15 cellular contexts compared by ENCODE assay signal in genomic region chr11:79226136-79226535, GRCh38.
DNase-seq lines count a peak whose midpoint lies in the region; ATAC-seq and TF ChIP-seq lines count a peak whose summit lies in the region.
"Had no signal": no experiment of that assay in that cellular context is flagged by ENCODE, and none has a peak within 500 bp of the region (broad histone marks: within the 10 kb centered on the region; RNA-seq: fewer than 3 reads in every experiment).

No MANE protein-coding gene starts in this region.

- DNase-seq in islet precursor cell (peak; percentile 32), neural progenitor cell (ENCODE audit: low spot score) (no peak), type B pancreatic cell (ENCODE audit: extremely low spot score, unreplicated experiment) (no peak), NCI-H2107 (lab: John Stamatoyannopoulos, UW) (no peak)
- DNase-seq: Calu3; CD8-positive, alpha-beta T cell; DMS79 treated with DMSO at 0.1 percent for 48 hours; GF-D8; GM23248 had no signal

- H4K20me1 ChIP-seq in neural progenitor cell (ENCODE audit: low read depth): no peaks in the 10 kb centered on the region
- H4K20me1 ChIP-seq: BLaER1 treated with 17β-estradiol and CSF1 and Interleukin-3, amounts not matched to agents 10 nM and 100 nM had no signal

- H3K9me3 Mint-ChIP-seq in brain (peaks cover 0 to 19% (median 14%) of the 10 kb centered on the region in 5 experiments), neural progenitor cell (peaks cover 9% of the 10 kb centered on the region), type B pancreatic cell (peaks cover 5% of the 10 kb centered on the region)
- H3K9me3 Mint-ChIP-seq: CD8-positive, alpha-beta T cell had no signal

- H3K36me3 Mint-ChIP-seq in brain: peaks cover 18% of the 10 kb centered on the region
- peaks cover 9% of the 10 kb centered on the region for H3K36me3 Mint-ChIP-seq in neural progenitor cell
- H3K36me3 Mint-ChIP-seq in type B pancreatic cell: peaks cover 15% of the 10 kb centered on the region
- H3K36me3 Mint-ChIP-seq: CD8-positive, alpha-beta T cell had no signal

- no peaks in the 10 kb centered on the region for H3K79me2 ChIP-seq in neural progenitor cell (ENCODE audit: low read depth)

- no peak overlapping the region for H3K4me2 ChIP-seq in neural progenitor cell
- H3K4me2 ChIP-seq: BLaER1 treated with 17β-estradiol and CSF1 and Interleukin-3, amounts not matched to agents 10 nM and 100 nM had no signal

- H3K9me3 ChIP-seq in neural progenitor cell (ENCODE audit: low read depth): no peaks in the 10 kb centered on the region
- H3K9me3 ChIP-seq: HAP-1 had no signal

- H3K4me1 Mint-ChIP-seq in brain (peaks cover 37% of the 10 kb centered on the region), neural progenitor cell (peaks cover 38% of the 10 kb centered on the region), type B pancreatic cell (ENCODE audit: unreplicated experiment) (peaks cover 29% of the 10 kb centered on the region)
- H3K4me1 Mint-ChIP-seq: B cell had no signal

- no peak overlapping the region for H3K27ac ChIP-seq in neural progenitor cell
- H3K27ac ChIP-seq: BLaER1 treated with 17β-estradiol and CSF1 and Interleukin-3, amounts not matched to agents 10 nM and 100 nM; GM23248 had no signal

- peaks cover 21% of the 10 kb centered on the region for H3K4me1 ChIP-seq in neural progenitor cell
- H3K4me1 ChIP-seq: HAP-1 had no signal

- H3K27ac Mint-ChIP-seq in brain (peak overlapping the region in 3 of 5 experiments; percentile 30 to 52 (median 31)), neural progenitor cell (peak overlapping the region; percentile 81), type B pancreatic cell (peak overlapping the region; percentile 31)
- H3K27ac Mint-ChIP-seq: B cell; CD8-positive, alpha-beta T cell had no signal

- H2AFZ ChIP-seq in neural progenitor cell (replicated peaks): no peak overlapping the region
- H2AFZ ChIP-seq: GM23248 had no signal

- H3K4me3 Mint-ChIP-seq in brain (no peak overlapping the region), neural progenitor cell (no peak overlapping the region), type B pancreatic cell (no peak overlapping the region)
- H3K4me3 Mint-ChIP-seq: B cell; CD8-positive, alpha-beta T cell had no signal

- H3K27me3 ChIP-seq in neural progenitor cell: no peaks in the 10 kb centered on the region
- H3K27me3 ChIP-seq: BLaER1 treated with 17β-estradiol and CSF1 and Interleukin-3, amounts not matched to agents 10 nM and 100 nM had no signal

- no peaks in the 10 kb centered on the region for H3K36me3 ChIP-seq in neural progenitor cell
- H3K36me3 ChIP-seq: HAP-1 had no signal

- no peak overlapping the region for H3K4me3 ChIP-seq in neural progenitor cell
- H3K4me3 ChIP-seq: BLaER1 treated with 17β-estradiol and CSF1 and Interleukin-3, amounts not matched to agents 10 nM and 100 nM; GM23248; HAP-1 had no signal

- H3K9ac ChIP-seq in neural progenitor cell: no peak overlapping the region
- H3K9ac ChIP-seq: BLaER1 treated with 17β-estradiol and CSF1 and Interleukin-3, amounts not matched to agents 10 nM and 100 nM; GM23248 had no signal

- H3K27me3 Mint-ChIP-seq in brain: peaks cover 7% of the 10 kb centered on the region
- peaks cover 6% of the 10 kb centered on the region for H3K27me3 Mint-ChIP-seq in neural progenitor cell (ENCODE audit: insufficient read depth, low read depth)
- H3K27me3 Mint-ChIP-seq in type B pancreatic cell: no peaks in the 10 kb centered on the region

- TF ChIP-seq CTCF in brain (conservative IDR thresholded peaks at IDR 0.05) (no peak), neural progenitor cell (IDR thresholded peaks at IDR 0.05) (no peak), type B pancreatic cell (conservative IDR thresholded peaks at IDR 0.05) (no peak)

- ATAC-seq in HG02938 (IDR thresholded peaks at IDR 0.05; ENCODE audit: unreplicated experiment) (no peak), GM21825 (IDR thresholded peaks at IDR 0.05; ENCODE audit: unreplicated experiment) (no peak)
- ATAC-seq: CD8-positive, alpha-beta T cell had no signal

- peaks cover 14% of the 10 kb centered on the region for H3F3A ChIP-seq in neural progenitor cell (ENCODE audit: low read depth)

Comparison
In these comparisons a context has a peak if more than half of its experiments do, and no peak if none do; other contexts are left out.
1. H3K27ac Mint-ChIP-seq: peak in every context shown above with its lines; median percentile 81 in neural progenitor cell; 31 in brain; 31 in type B pancreatic cell.